1 cellular context compared by ENCODE assay signal in the genomic region with DNA sequence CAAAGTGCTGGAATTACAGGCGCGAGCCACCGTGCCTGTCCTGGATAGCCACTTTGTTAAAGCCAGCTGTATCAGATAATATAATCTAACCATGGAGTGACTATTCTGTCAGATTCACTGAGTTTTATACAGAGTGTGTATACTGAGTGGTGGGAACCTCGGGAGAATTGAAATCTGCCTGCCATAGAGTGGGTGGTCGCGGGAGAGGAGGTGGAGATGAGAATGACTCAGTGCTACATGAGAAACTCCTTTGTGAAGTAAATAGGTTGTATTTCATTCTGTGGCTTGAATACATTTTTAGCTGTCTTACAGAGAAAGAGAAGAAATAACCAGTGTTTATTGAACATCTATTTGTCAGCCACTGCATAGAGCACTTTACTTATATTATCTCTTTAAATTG.
TF ChIP-seq lines count a peak whose summit lies in the region.

No MANE protein-coding gene starts in this region.

TF ChIP-seq in GM12878, 131 proteins besides CTCF, POLR2A, EP300 and RAD21:
- TF ChIP-seq SMAD1 (IDR thresholded peaks at IDR 0.05; ENCODE audit: low read depth, partially characterized antibody): no peak
- TF ChIP-seq SRF (IDR thresholded peaks at IDR 0.05; ENCODE audit: low read depth in 2 of 2, low read length in 2 of 2): no peak
- no peak for TF ChIP-seq TCF3 (IDR thresholded peaks at IDR 0.05; ENCODE audit: borderline replicate concordance, insufficient read depth, low read depth, low read length)
- TF ChIP-seq, protein P1, sequence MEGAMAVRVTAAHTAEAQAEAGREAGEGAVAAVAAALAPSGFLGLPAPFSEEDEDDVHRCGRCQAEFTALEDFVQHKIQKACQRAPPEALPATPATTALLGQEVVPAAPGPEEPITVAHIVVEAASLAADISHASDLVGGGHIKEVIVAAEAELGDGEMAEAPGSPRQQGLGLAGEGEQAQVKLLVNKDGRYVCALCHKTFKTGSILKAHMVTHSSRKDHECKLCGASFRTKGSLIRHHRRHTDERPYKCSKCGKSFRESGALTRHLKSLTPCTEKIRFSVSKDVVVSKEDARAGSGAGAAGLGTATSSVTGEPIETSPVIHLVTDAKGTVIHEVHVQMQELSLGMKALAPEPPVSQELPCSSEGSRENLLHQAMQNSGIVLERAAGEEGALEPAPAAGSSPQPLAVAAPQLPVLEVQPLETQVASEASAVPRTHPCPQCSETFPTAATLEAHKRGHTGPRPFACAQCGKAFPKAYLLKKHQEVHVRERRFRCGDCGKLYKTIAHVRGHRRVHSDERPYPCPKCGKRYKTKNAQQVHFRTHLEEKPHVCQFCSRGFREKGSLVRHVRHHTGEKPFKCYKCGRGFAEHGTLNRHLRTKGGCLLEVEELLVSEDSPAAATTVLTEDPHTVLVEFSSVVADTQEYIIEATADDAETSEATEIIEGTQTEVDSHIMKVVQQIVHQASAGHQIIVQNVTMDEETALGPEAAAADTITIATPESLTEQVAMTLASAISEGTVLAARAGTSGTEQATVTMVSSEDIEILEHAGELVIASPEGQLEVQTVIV (IDR thresholded peaks at IDR 0.05; ENCODE audit: borderline replicate concordance, partially characterized antibody): no peak
- TF ChIP-seq MEF2A (IDR thresholded peaks at IDR 0.05; ENCODE audit: insufficient read depth, low read depth, low read length): 0 out of 2 replicates have a peak, but pooled peaks have one; percentile 16
- TF ChIP-seq ZBED1 (IDR thresholded peaks at IDR 0.05; ENCODE audit: borderline replicate concordance): no peak
- TF ChIP-seq, protein P2, sequence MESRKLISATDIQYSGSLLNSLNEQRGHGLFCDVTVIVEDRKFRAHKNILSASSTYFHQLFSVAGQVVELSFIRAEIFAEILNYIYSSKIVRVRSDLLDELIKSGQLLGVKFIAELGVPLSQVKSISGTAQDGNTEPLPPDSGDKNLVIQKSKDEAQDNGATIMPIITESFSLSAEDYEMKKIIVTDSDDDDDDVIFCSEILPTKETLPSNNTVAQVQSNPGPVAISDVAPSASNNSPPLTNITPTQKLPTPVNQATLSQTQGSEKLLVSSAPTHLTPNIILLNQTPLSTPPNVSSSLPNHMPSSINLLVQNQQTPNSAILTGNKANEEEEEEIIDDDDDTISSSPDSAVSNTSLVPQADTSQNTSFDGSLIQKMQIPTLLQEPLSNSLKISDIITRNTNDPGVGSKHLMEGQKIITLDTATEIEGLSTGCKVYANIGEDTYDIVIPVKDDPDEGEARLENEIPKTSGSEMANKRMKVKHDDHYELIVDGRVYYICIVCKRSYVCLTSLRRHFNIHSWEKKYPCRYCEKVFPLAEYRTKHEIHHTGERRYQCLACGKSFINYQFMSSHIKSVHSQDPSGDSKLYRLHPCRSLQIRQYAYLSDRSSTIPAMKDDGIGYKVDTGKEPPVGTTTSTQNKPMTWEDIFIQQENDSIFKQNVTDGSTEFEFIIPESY (IDR thresholded peaks at IDR 0.05): no peak
- TF ChIP-seq, protein P3, sequence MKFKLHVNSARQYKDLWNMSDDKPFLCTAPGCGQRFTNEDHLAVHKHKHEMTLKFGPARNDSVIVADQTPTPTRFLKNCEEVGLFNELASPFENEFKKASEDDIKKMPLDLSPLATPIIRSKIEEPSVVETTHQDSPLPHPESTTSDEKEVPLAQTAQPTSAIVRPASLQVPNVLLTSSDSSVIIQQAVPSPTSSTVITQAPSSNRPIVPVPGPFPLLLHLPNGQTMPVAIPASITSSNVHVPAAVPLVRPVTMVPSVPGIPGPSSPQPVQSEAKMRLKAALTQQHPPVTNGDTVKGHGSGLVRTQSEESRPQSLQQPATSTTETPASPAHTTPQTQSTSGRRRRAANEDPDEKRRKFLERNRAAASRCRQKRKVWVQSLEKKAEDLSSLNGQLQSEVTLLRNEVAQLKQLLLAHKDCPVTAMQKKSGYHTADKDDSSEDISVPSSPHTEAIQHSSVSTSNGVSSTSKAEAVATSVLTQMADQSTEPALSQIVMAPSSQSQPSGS (IDR thresholded peaks at IDR 0.05; ENCODE audit: low read length): peak; percentile 48; the same call in 1 of the 2 replicates
- TF ChIP-seq TCF12 (IDR thresholded peaks at IDR 0.05; ENCODE audit: low read depth, low read length): no peak
- no peak for TF ChIP-seq PAX5 (IDR thresholded peaks at IDR 0.05; ENCODE audit: borderline replicate concordance, low read depth, low read length)
